10 cellular contexts compared by ENCODE assay signal in the genomic region with DNA sequence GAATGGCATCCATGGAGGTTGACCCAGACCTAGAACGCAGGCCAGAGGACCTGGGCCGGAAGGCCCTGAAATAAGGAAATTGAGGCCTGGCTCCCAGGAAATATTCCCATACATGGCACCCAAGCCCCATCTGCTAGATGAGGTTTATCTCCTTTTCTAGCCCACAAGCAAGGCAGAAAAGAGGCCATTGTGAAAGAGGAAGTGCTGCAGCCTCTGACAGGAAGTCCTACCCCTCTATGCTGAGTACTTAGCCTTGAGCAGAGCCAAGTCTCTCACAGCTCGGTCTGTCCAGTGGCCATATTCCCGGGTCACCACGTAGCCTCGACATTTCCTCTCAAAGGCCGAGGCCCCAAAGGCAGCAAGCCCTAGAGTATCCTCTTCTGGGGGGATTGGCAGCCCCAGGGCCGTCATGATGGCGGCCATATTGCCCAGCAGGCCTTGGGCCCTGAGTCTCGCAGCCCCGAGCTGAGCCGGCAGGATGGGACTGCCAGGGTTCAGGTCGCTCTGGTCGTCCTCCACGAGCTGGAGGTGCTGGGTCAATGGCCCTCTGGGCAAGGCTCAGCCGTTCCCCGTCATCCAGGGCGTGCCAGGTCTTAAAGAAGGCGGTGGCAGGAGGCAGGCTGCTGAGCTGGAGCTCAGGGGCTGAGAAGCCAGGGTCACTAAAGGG. TPM values are rescaled to one million over a fixed set of nuclear protein-coding genes. Genes with fewer than 3 reads are reported as not detected.
A peak's percentile ranks its signal among the peaks of the same experiment; 100 is the strongest.
DNase-seq lines count a peak whose midpoint lies in the region; ATAC-seq and TF ChIP-seq lines count a peak whose summit lies in the region.
"Had no signal": no experiment of that assay in that cellular context is flagged by ENCODE, and none has a peak within 500 bp of the region (broad histone marks: within the 10 kb centered on the region; RNA-seq: fewer than 3 reads in every experiment).

No MANE protein-coding gene starts in this region.

- H3K36me3 ChIP-seq in lung (ENCODE audit: control insufficient read depth in 2 of 2, insufficient read depth in 2 of 2, low read length in 2 of 2) (no peaks in the 10 kb centered on the region), uterus (no peaks in the 10 kb centered on the region)
- H3K36me3 ChIP-seq: neural progenitor cell had no signal

- TF ChIP-seq POLR2A in uterus (IDR thresholded peaks at IDR 0.05) = no peak

- H3K27ac Mint-ChIP-seq in activated CD8-positive, alpha-beta T cell treated with anti-CD3 and anti-CD28 coated beads for 36 hours = peak overlapping the region; percentile 91
- H3K27ac Mint-ChIP-seq: neural progenitor cell had no signal

- DNase-seq in Right ventricle myocardium superior (peak; percentile 46), left cardiac atrium (no peak), lung (ENCODE audit: low spot score) (no peak), uterus (no peak)
- DNase-seq in activated CD8-positive, alpha-beta T cell treated with anti-CD3 and anti-CD28 coated beads for 36 hours = no peak
- DNase-seq: SHP77 treated with DMSO at 0.1 percent for 48 hours had no signal

- H3K27me3 ChIP-seq in lung (ENCODE audit: control insufficient read depth, insufficient read depth) (no peaks in the 10 kb centered on the region), uterus (no peaks in the 10 kb centered on the region)

- H3K27ac ChIP-seq in lung (ENCODE audit: low read depth in 1 of 2, low read length in 1 of 2) = peak overlapping the region; percentile 4 to 71
- peak overlapping the region; percentile 94 for H3K27ac ChIP-seq in uterus
- H3K27ac ChIP-seq: neural progenitor cell had no signal

- POLR2A ChIA-PET in activated CD8-positive, alpha-beta T cell treated with anti-CD3 and anti-CD28 coated beads for 36 hours (lab: Charles Lee) = interaction anchor here (0.5 kb wide), 1 partner anchor 273 kb away, joined by 3 read pairs; no protein-coding TSS in a partner anchor

- intact Hi-C loops in Right ventricle myocardium superior (cut with DNase I) (loop anchor here (5.0 kb wide), 1 partner anchor 57 kb away; no protein-coding TSS in a partner anchor), left cardiac atrium (cut with DNase I) (no loop called here), uterus (cut with DNase I; ENCODE audit: low total_unique reads) (no loop called here)
- intact Hi-C loops in activated CD8-positive, alpha-beta T cell treated with anti-CD3 and anti-CD28 coated beads for 36 hours (cut with micrococcal nuclease) = no loop called here

- peaks cover 3% of the 10 kb centered on the region for H3K9me3 Mint-ChIP-seq in activated CD8-positive, alpha-beta T cell treated with anti-CD3 and anti-CD28 coated beads for 36 hours
- H3K9me3 Mint-ChIP-seq: neural progenitor cell had no signal

- no peak for TF ChIP-seq CTCF in activated CD8-positive, alpha-beta T cell treated with anti-CD3 and anti-CD28 coated beads for 36 hours (IDR thresholded peaks at IDR 0.05)
- TF ChIP-seq CTCF in lung (IDR thresholded peaks at IDR 0.05; ENCODE audit: control extremely low read depth, extremely low read depth) (no peak), uterus (IDR thresholded peaks at IDR 0.05) (no peak)

- H3K9me3 ChIP-seq in lung (ENCODE audit: control insufficient read depth in 2 of 2, insufficient read depth in 1 of 2, low read length in 1 of 2) (no peaks in the 10 kb centered on the region), uterus (no peaks in the 10 kb centered on the region)

- peaks cover 4% of the 10 kb centered on the region for H3K36me3 Mint-ChIP-seq in activated CD8-positive, alpha-beta T cell treated with anti-CD3 and anti-CD28 coated beads for 36 hours (ENCODE audit: low read depth)
- H3K36me3 Mint-ChIP-seq: neural progenitor cell had no signal

- WGBS in lung, 2 donors = 59 to 77% methylated on average over 19 of the region's 19 CpGs

- H3K4me3 ChIP-seq in lung (no peak overlapping the region), uterus (no peak overlapping the region)
- H3K4me3 ChIP-seq: neural progenitor cell had no signal

- ATAC-seq in Right ventricle myocardium superior (ENCODE audit: poor library complexity) = no peak
- no peak for ATAC-seq in left cardiac atrium
- no peak for ATAC-seq in activated CD8-positive, alpha-beta T cell treated with anti-CD3 and anti-CD28 coated beads for 36 hours
- ATAC-seq in lung (ENCODE audit: insufficient read depth, low FRiP score) = no peak
- no peak for ATAC-seq in GM21576 (IDR thresholded peaks at IDR 0.05; ENCODE audit: unreplicated experiment)
- no peak for ATAC-seq in GM21367 (IDR thresholded peaks at IDR 0.05; ENCODE audit: unreplicated experiment)
- no peak for ATAC-seq in GM19397 (IDR thresholded peaks at IDR 0.05; ENCODE audit: unreplicated experiment)

- H3K27me3 Mint-ChIP-seq in activated CD8-positive, alpha-beta T cell treated with anti-CD3 and anti-CD28 coated beads for 36 hours = no peaks in the 10 kb centered on the region

- no peak overlapping the region for H3K4me3 Mint-ChIP-seq in activated CD8-positive, alpha-beta T cell treated with anti-CD3 and anti-CD28 coated beads for 36 hours
- H3K4me3 Mint-ChIP-seq: neural progenitor cell had no signal

- H3K4me1 ChIP-seq in lung (ENCODE audit: control insufficient read depth in 2 of 2, insufficient read depth in 2 of 2, low read length in 2 of 2) (peaks cover 0 to 12% of the 10 kb centered on the region in 2 donors), uterus (no peaks in the 10 kb centered on the region)

- H3K4me1 Mint-ChIP-seq in activated CD8-positive, alpha-beta T cell treated with anti-CD3 and anti-CD28 coated beads for 36 hours (ENCODE audit: low read depth) = peaks cover 28% of the 10 kb centered on the region

- CTCF ChIA-PET in activated CD8-positive, alpha-beta T cell treated with anti-CD3 and anti-CD28 coated beads for 36 hours (lab: Charles Lee) = interaction anchor here (0.7 to 4.9 kb wide), 4 partner anchors 10 to 60 kb away, joined by 3 to 24 read pairs (median 4); no protein-coding TSS in a partner anchor

RNA-seq across cellular contexts. Expression of a gene that starts 7.8 kb away (rescaled TPM):
- 6.5 TPM for total RNA-seq in Right ventricle myocardium superior
- 1 to 10 TPM; 6.8 to 7.3 TPM for total RNA-seq in left cardiac atrium
- total RNA-seq in activated CD8-positive, alpha-beta T cell treated with anti-CD3 and anti-CD28 coated beads for 36 hours = under 1 TPM; 0.31 to 0.32 TPM
- total RNA-seq in lung = 1 to 10 TPM; 4.7 to 9.8 TPM
- 1 to 10 TPM; 3.3 to 5.6 TPM for polyA plus RNA-seq in lung
- total RNA-seq in uterus = 10 to 100 TPM in 2 of 4 donors, 1 to 10 TPM in 1, not detected in 1; 2.3 to 20.6 (median 13.8) TPM

RNA-seq across cellular contexts. Expression of a gene that starts 10.4 kb away (rescaled TPM):
- total RNA-seq in Right ventricle myocardium superior = 28.8 TPM
- 10 to 100 TPM; 20.9 to 27.9 TPM for total RNA-seq in left cardiac atrium
- 10 to 100 TPM; 21.8 to 23.6 TPM for total RNA-seq in activated CD8-positive, alpha-beta T cell treated with anti-CD3 and anti-CD28 coated beads for 36 hours
- total RNA-seq in lung = 10 to 100 TPM; 25.7 to 30.9 TPM
- 10 to 100 TPM; 18.2 to 51.8 TPM for polyA plus RNA-seq in lung
- total RNA-seq in uterus = 10 to 100 TPM; 16.5 to 44.8 (median 35.2) TPM

RNA-seq across cellular contexts. Expression of a gene that starts 19.1 kb away (rescaled TPM):
- total RNA-seq in Right ventricle myocardium superior (4.7 TPM), left cardiac atrium (10 to 100 TPM in 1 of 2 donors, 1 to 10 TPM in 1; 6.4 to 10.1 TPM), lung (10 to 100 TPM; 10.6 to 17.3 TPM), uterus (10 to 100 TPM in 3 of 4 donors, 1 to 10 TPM in 1; 3.8 to 25.4 (median 19.0) TPM)
- 10 to 100 TPM; 21.1 to 22.0 TPM for total RNA-seq in activated CD8-positive, alpha-beta T cell treated with anti-CD3 and anti-CD28 coated beads for 36 hours
- 10 to 100 TPM; 10.3 to 15.8 TPM for polyA plus RNA-seq in lung

RNA-seq across cellular contexts. Expression of a gene that starts 44.6 kb away (rescaled TPM):
- total RNA-seq in Right ventricle myocardium superior (9.5 TPM), left cardiac atrium (10 to 100 TPM in 1 of 2 donors, 1 to 10 TPM in 1; 8.8 to 14.2 TPM), lung (10 to 100 TPM; 23.9 to 27.4 TPM), uterus (10 to 100 TPM; 21.7 to 65.0 (median 27.9) TPM)
- total RNA-seq in activated CD8-positive, alpha-beta T cell treated with anti-CD3 and anti-CD28 coated beads for 36 hours = 10 to 100 TPM in 1 of 2 experiments, 1 to 10 TPM in 1; 7.6 to 10.9 TPM
- polyA plus RNA-seq in lung = 10 to 100 TPM; 20.2 to 23.3 TPM

RNA-seq across cellular contexts. Expression of a gene that starts 53.3 kb away (rescaled TPM):
- total RNA-seq in Right ventricle myocardium superior = 6.9 TPM
- total RNA-seq in left cardiac atrium = 10 to 100 TPM in 1 of 2 donors, 1 to 10 TPM in 1; 9.2 to 10.9 TPM
- total RNA-seq in activated CD8-positive, alpha-beta T cell treated with anti-CD3 and anti-CD28 coated beads for 36 hours = 10 to 100 TPM; 18.0 to 19.2 TPM
- 10 to 100 TPM in 1 of 2 donors, 1 to 10 TPM in 1; 7.4 to 22.0 TPM for total RNA-seq in lung
- polyA plus RNA-seq in lung = 10 to 100 TPM in 1 of 2 donors, 1 to 10 TPM in 1; 8.7 to 13.1 TPM
- total RNA-seq in uterus = 10 to 100 TPM in 1 of 4 donors, 1 to 10 TPM in 3; 2.1 to 31.7 (median 3.5) TPM
